ENCODE assay signal across 25 cellular contexts in the genomic region with DNA sequence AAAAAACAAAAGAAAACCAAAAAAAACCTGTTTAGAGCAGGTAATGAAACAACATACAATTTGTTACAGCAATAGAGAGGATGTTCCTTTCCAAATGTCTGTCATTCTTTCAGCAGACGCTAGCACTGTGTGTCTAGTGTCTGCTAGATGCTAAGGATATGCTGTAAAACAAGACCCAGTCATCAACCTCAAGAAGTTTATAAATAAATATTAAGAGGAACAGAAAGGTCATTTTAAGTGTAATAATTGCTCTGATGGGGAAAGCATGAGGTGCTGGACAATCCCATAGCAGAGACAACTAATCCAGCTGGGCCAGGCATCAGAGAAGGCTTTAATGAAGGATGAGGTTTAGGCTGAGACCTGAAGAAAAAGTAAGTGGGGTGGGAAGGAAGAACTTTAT. TPM values are rescaled to one million over a fixed set of nuclear protein-coding genes. Genes with fewer than 3 reads are reported as not detected.
A peak's percentile ranks its signal among the peaks of the same experiment; 100 is the strongest.
DNase-seq lines count a peak whose midpoint lies in the region; ATAC-seq, FAIRE-seq and TF ChIP-seq lines count a peak whose summit lies in the region.
"Had no signal": no experiment of that assay in that cellular context is flagged by ENCODE, and none has a peak within 500 bp of the region (broad histone marks: within the 10 kb centered on the region; RNA-seq: fewer than 3 reads in every experiment).

No MANE protein-coding gene starts in this region.

- H3K4me1 ChIP-seq in Peyer's patch, result peaks cover 0 to 28% (median 14%) of the 10 kb centered on the region in 4 donors
- H3K4me1 ChIP-seq: foreskin keratinocyte had no signal

- peaks cover 0 to 29% (median 0%) of the 10 kb centered on the region in 3 donors for H3K36me3 ChIP-seq in Peyer's patch

- no peaks in the 10 kb centered on the region for H3K9me3 Mint-ChIP-seq in activated naive CD4-positive, alpha-beta T cell treated with anti-CD3 and anti-CD28 coated beads for 36 hours
- no peaks in the 10 kb centered on the region for H3K9me3 Mint-ChIP-seq in activated naive CD4-positive, alpha-beta T cell treated with anti-CD3 and anti-CD28 coated beads, Interleukin-2, amount 50 U/mL, for 72 hours
- no peaks in the 10 kb centered on the region for H3K9me3 Mint-ChIP-seq in activated B cell treated with CpG ODN at 0.5 μM for 24 hours
- no peaks in the 10 kb centered on the region for H3K9me3 Mint-ChIP-seq in naive thymus-derived CD8-positive, alpha-beta T cell
- no peaks in the 10 kb centered on the region for H3K9me3 Mint-ChIP-seq in endothelial cell (ENCODE audit: unreplicated experiment)

- TF ChIP-seq POLR2A in Peyer's patch (IDR thresholded peaks at IDR 0.05), result no peak

- no peak overlapping the region for H3K4me3 ChIP-seq in Peyer's patch
- H3K4me3 ChIP-seq: SK-N-MC, skin epidermis, thyroid gland had no signal

- no peak for DNase-seq in activated naive CD4-positive, alpha-beta T cell treated with anti-CD3 and anti-CD28 coated beads for 36 hours
- no peak for DNase-seq in activated naive CD4-positive, alpha-beta T cell treated with anti-CD3 and anti-CD28 coated beads, Interleukin-2, amount 50 U/mL, for 72 hours (ENCODE audit: low spot score in 2 of 2)
- DNase-seq in activated B cell treated with CpG ODN at 0.5 μM for 24 hours, result no peak
- DNase-seq in naive thymus-derived CD8-positive, alpha-beta T cell, result no peak
- DNase-seq in endothelial cell (ENCODE audit: low spot score), result no peak
- no peak for DNase-seq in RCC 7860 (ENCODE audit: low spot score)
- no peak for DNase-seq in Peyer's patch
- DNase-seq: activated naive CD4-positive, alpha-beta T cell treated with anti-CD3 and anti-CD28 coated beads, Interleukin-2, amount 50 U/mL, for 16 hours; activated T-cell treated with anti-CD3 and anti-CD28 coated beads, Interleukin-2, amount 50 U/mL, for 48 hours; effector CD4-positive, alpha-beta T cell; EL; erythroblast; foreskin keratinocyte; GOT3; hypothalamus; NCI-H1436 treated with DMSO at 0.1 percent for 48 hours; NCI-H2171 treated with DMSO at 0.1 percent for 48 hours; NCI-H524 treated with DMSO at 0.1 percent for 48 hours; stimulated activated CD4-positive, alpha-beta T cell treated with anti-CD3 and anti-CD28 coated beads, Interleukin-2, amount 100 ng/mL, for 24 hours; stimulated activated naive CD4-positive, alpha-beta T cell; thyroid gland had no signal

- POLR2A ChIA-PET in activated B cell treated with CpG ODN at 0.5 μM for 24 hours (lab: Charles Lee), result interaction anchor here (0.6 to 2.0 kb wide), 3 partner anchors 15 to 94 kb away, joined by 3 to 9 read pairs (median 4); partner anchors contain the start of gene DDIT4
- POLR2A ChIA-PET in naive thymus-derived CD8-positive, alpha-beta T cell (lab: Charles Lee), result interaction anchor here (1.6 kb wide), 1 partner anchor 8 kb away, joined by 7 read pairs; no protein-coding TSS in a partner anchor

- H3K27me3 ChIP-seq in Peyer's patch, result no peaks in the 10 kb centered on the region
- H3K27me3 ChIP-seq: foreskin keratinocyte, thyroid gland had no signal

- H3K4me1 Mint-ChIP-seq in activated naive CD4-positive, alpha-beta T cell treated with anti-CD3 and anti-CD28 coated beads for 36 hours (ENCODE audit: low read depth), result peaks cover 41% of the 10 kb centered on the region
- H3K4me1 Mint-ChIP-seq in activated B cell treated with CpG ODN at 0.5 μM for 24 hours (peaks cover 43% of the 10 kb centered on the region), endothelial cell (ENCODE audit: unreplicated experiment) (peaks cover 35% of the 10 kb centered on the region)
- H3K4me1 Mint-ChIP-seq in naive thymus-derived CD8-positive, alpha-beta T cell, result peaks cover 26 to 62% (median 54%) of the 10 kb centered on the region in 4 donors

- H3K27ac ChIP-seq in Peyer's patch, result no peak overlapping the region
- H3K27ac ChIP-seq: foreskin keratinocyte, SK-N-MC, skin epidermis, thyroid gland had no signal

- H3K27ac Mint-ChIP-seq in activated naive CD4-positive, alpha-beta T cell treated with anti-CD3 and anti-CD28 coated beads for 36 hours, result peak overlapping the region; percentile 3
- H3K27ac Mint-ChIP-seq in activated naive CD4-positive, alpha-beta T cell treated with anti-CD3 and anti-CD28 coated beads, Interleukin-2, amount 50 U/mL, for 72 hours, result peak overlapping the region in 1 of 2 donors; percentile 38
- peak overlapping the region; percentile 68 for H3K27ac Mint-ChIP-seq in activated B cell treated with CpG ODN at 0.5 μM for 24 hours
- H3K27ac Mint-ChIP-seq in naive thymus-derived CD8-positive, alpha-beta T cell, result peak overlapping the region in 9 of 10 donors; percentile 11 to 92 (median 80)
- no peak overlapping the region for H3K27ac Mint-ChIP-seq in endothelial cell (ENCODE audit: unreplicated experiment)

- no peaks in the 10 kb centered on the region for H3K27me3 Mint-ChIP-seq in activated naive CD4-positive, alpha-beta T cell treated with anti-CD3 and anti-CD28 coated beads for 36 hours (ENCODE audit: low read depth)
- H3K27me3 Mint-ChIP-seq in activated B cell treated with CpG ODN at 0.5 μM for 24 hours (no peaks in the 10 kb centered on the region), endothelial cell (ENCODE audit: unreplicated experiment) (peaks cover 1% of the 10 kb centered on the region)
- H3K27me3 Mint-ChIP-seq in naive thymus-derived CD8-positive, alpha-beta T cell, result no peaks in the 10 kb centered on the region

- peaks cover 15% of the 10 kb centered on the region for H3K36me3 Mint-ChIP-seq in activated naive CD4-positive, alpha-beta T cell treated with anti-CD3 and anti-CD28 coated beads for 36 hours (ENCODE audit: low read depth)
- peaks cover 5% of the 10 kb centered on the region in 2 donors for H3K36me3 Mint-ChIP-seq in activated naive CD4-positive, alpha-beta T cell treated with anti-CD3 and anti-CD28 coated beads, Interleukin-2, amount 50 U/mL, for 72 hours
- H3K36me3 Mint-ChIP-seq in activated B cell treated with CpG ODN at 0.5 μM for 24 hours (ENCODE audit: low read depth) (peaks cover 36% of the 10 kb centered on the region), endothelial cell (ENCODE audit: low read depth, unreplicated experiment) (no peaks in the 10 kb centered on the region)
- peaks cover 0 to 33% (median 8%) of the 10 kb centered on the region in 3 donors for H3K36me3 Mint-ChIP-seq in naive thymus-derived CD8-positive, alpha-beta T cell

- CTCF ChIA-PET in activated naive CD4-positive, alpha-beta T cell treated with anti-CD3 and anti-CD28 coated beads for 36 hours (lab: Charles Lee), result interaction anchor here (1.3 kb wide), 1 partner anchor 98 kb away, joined by 3 read pairs; no protein-coding TSS in a partner anchor
- CTCF ChIA-PET in activated B cell treated with CpG ODN at 0.5 μM for 24 hours (lab: Charles Lee), result interaction anchor here (1.4 kb wide), 1 partner anchor 98 kb away, joined by 5 read pairs; no protein-coding TSS in a partner anchor

- no peaks in the 10 kb centered on the region for H3K9me3 ChIP-seq in Peyer's patch
- H3K9me3 ChIP-seq: thyroid gland had no signal

- TF ChIP-seq CTCF in activated B cell treated with CpG ODN at 0.5 μM for 24 hours (IDR thresholded peaks at IDR 0.05) (no peak), endothelial cell (IDR thresholded peaks at IDR 0.05; ENCODE audit: unreplicated experiment) (no peak), Peyer's patch (IDR thresholded peaks at IDR 0.05) (no peak)

- FAIRE-seq in RCC 7860 (lab: Jason Lieb, UNC), result no peak
- FAIRE-seq: A204.1 had no signal

- intact Hi-C loops in activated naive CD4-positive, alpha-beta T cell treated with anti-CD3 and anti-CD28 coated beads for 36 hours (cut with micrococcal nuclease), result no loop called here
- intact Hi-C loops in activated B cell treated with CpG ODN at 0.5 μM for 24 hours (cut with micrococcal nuclease), result no loop called here

- ATAC-seq in activated naive CD4-positive, alpha-beta T cell treated with anti-CD3 and anti-CD28 coated beads, Interleukin-2, amount 50 U/mL, for 72 hours, result no peak
- no peak for ATAC-seq in activated B cell treated with CpG ODN at 0.5 μM for 24 hours (ENCODE audit: low read depth)
- no peak for ATAC-seq in naive thymus-derived CD8-positive, alpha-beta T cell
- ATAC-seq in HG03432 (IDR thresholded peaks at IDR 0.05; ENCODE audit: unreplicated experiment), result no peak
- ATAC-seq: foreskin keratinocyte had no signal

- H3K4me3 Mint-ChIP-seq in activated naive CD4-positive, alpha-beta T cell treated with anti-CD3 and anti-CD28 coated beads for 36 hours, result no peak overlapping the region
- no peak overlapping the region for H3K4me3 Mint-ChIP-seq in activated B cell treated with CpG ODN at 0.5 μM for 24 hours
- H3K4me3 Mint-ChIP-seq in naive thymus-derived CD8-positive, alpha-beta T cell, result no peak overlapping the region
- no peak overlapping the region for H3K4me3 Mint-ChIP-seq in endothelial cell (ENCODE audit: unreplicated experiment)

RNA-seq across cellular contexts. Expression of gene ASCC1, which starts 23.3 kb away (rescaled TPM):
- 10 to 100 TPM; 61.6 to 68.5 TPM for total RNA-seq in activated naive CD4-positive, alpha-beta T cell treated with anti-CD3 and anti-CD28 coated beads for 36 hours
- total RNA-seq in activated naive CD4-positive, alpha-beta T cell treated with anti-CD3 and anti-CD28 coated beads, Interleukin-2, amount 50 U/mL, for 72 hours, result 10 to 100 TPM; 65.5 to 87.6 TPM
- 42.6 and 42.9 TPM in 2 replicates for total RNA-seq in activated B cell treated with CpG ODN at 0.5 μM for 24 hours
- 10 to 100 TPM; 23.8 to 24.7 TPM for total RNA-seq in naive thymus-derived CD8-positive, alpha-beta T cell
- polyA plus RNA-seq in naive thymus-derived CD8-positive, alpha-beta T cell, result 10 to 100 TPM; 21.2 to 44.4 (median 31.4) TPM
- total RNA-seq in endothelial cell (ENCODE audit: unreplicated experiment), result 32.1 TPM
- 10 to 100 TPM in 3 of 4 donors, 1 to 10 TPM in 1; 9.7 to 48.7 (median 21.5) TPM for total RNA-seq in Peyer's patch

RNA-seq across cellular contexts. Expression of gene ANAPC16, which starts 23.6 kb away (rescaled TPM):
- 100 to 1,000 TPM; 127 to 128 TPM for total RNA-seq in activated naive CD4-positive, alpha-beta T cell treated with anti-CD3 and anti-CD28 coated beads for 36 hours
- 100 to 1,000 TPM in 1 of 2 donors, 10 to 100 TPM in 1; 88.2 to 107 TPM for total RNA-seq in activated naive CD4-positive, alpha-beta T cell treated with anti-CD3 and anti-CD28 coated beads, Interleukin-2, amount 50 U/mL, for 72 hours
- total RNA-seq in activated B cell treated with CpG ODN at 0.5 μM for 24 hours (128 and 137 TPM in 2 replicates), endothelial cell (ENCODE audit: unreplicated experiment) (56.7 TPM), Peyer's patch (10 to 100 TPM; 55.0 to 73.4 (median 60.6) TPM)
- 100 to 1,000 TPM; 121 to 128 TPM for total RNA-seq in naive thymus-derived CD8-positive, alpha-beta T cell
- polyA plus RNA-seq in naive thymus-derived CD8-positive, alpha-beta T cell, result 100 to 1,000 TPM; 419 to 453 (median 444) TPM

RNA-seq across cellular contexts. Expression of gene DDIT4, which starts 34.3 kb away (rescaled TPM):
- 100 to 1,000 TPM; 684 to 689 TPM for total RNA-seq in activated naive CD4-positive, alpha-beta T cell treated with anti-CD3 and anti-CD28 coated beads for 36 hours
- 1,000 to 10,000 TPM; 1,025 to 1,076 TPM for total RNA-seq in activated naive CD4-positive, alpha-beta T cell treated with anti-CD3 and anti-CD28 coated beads, Interleukin-2, amount 50 U/mL, for 72 hours
- total RNA-seq in activated B cell treated with CpG ODN at 0.5 μM for 24 hours (175 and 180 TPM in 2 replicates), endothelial cell (ENCODE audit: unreplicated experiment) (32.4 TPM), Peyer's patch (100 to 1,000 TPM in 3 of 4 donors, 10 to 100 TPM in 1; 80.6 to 275 (median 123) TPM)
- total RNA-seq in naive thymus-derived CD8-positive, alpha-beta T cell, result 10 to 100 TPM; 23.8 to 29.6 TPM
- polyA plus RNA-seq in naive thymus-derived CD8-positive, alpha-beta T cell, result 100 to 1,000 TPM in 2 of 3 donors, 10 to 100 TPM in 1; 68.0 to 190 (median 189) TPM
